ENCODE assay signal across 1 cellular context in genomic region chr13:29569253-29570057, GRCh38.
TF ChIP-seq lines count a peak whose summit lies in the region.

No MANE protein-coding gene starts in this region.

TF ChIP-seq in endothelial cell of umbilical vein, 7 proteins besides CTCF, POLR2A, EP300 and RAD21:
- no peak for TF ChIP-seq FOS (IDR thresholded peaks at IDR 0.05; ENCODE audit: borderline replicate concordance, insufficient read depth, low read length)
- no peak for TF ChIP-seq GATA2 (IDR thresholded peaks at IDR 0.05; ENCODE audit: insufficient read depth, insufficient read length, low read depth, low read length)
- TF ChIP-seq POLR2AphosphoS5 (IDR thresholded peaks at IDR 0.05; ENCODE audit: insufficient read depth, low read depth, low read length): no peak
